35 cellular contexts compared by ENCODE assay signal in the genomic region with DNA sequence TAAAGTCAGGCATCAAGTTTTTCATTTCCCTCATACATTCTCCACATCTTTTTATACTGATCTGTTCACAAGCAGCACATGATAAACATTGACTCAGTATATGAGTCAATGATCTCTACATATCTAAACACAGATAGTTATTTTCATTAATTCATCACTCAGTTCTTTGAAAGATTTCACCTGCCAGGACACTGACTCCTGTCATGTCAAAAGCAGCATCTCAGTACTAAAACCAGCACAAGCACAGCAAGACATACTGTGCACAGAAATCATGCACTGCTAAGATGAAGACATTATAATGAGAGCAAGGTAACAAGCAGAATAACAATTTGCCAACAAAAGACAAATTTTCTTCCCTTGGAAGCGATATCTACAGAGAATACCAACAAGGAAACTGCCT.
"Had no signal": no experiment of that assay in that cellular context is flagged by ENCODE, and none has a peak within 500 bp of the region (broad histone marks: within the 10 kb centered on the region; RNA-seq: fewer than 3 reads in every experiment).

No MANE protein-coding gene starts in this region.

- DNase-seq: Karpas-422, Kasumi-1, MG63, MM.1S, MV-4-11, NCI-H1048, NCI-H1092, NCI-H1092 treated with DMSO at 0.1 percent for 48 hours, NCI-H1105, NCI-H1105 treated with DMSO at 0.1 percent for 48 hours, NCI-H1417, NCI-H1417 treated with DMSO at 0.1 percent for 48 hours, NCI-H1436, NCI-H1436 treated with DMSO at 0.1 percent for 48 hours, NCI-H146, NCI-H1694, NCI-H1694 treated with DMSO at 0.1 percent for 48 hours, NCI-H187, NCI-H187 treated with DMSO at 0.1 percent for 48 hours, NCI-H1930, NCI-H2029, NCI-H2029 treated with DMSO at 0.1 percent for 48 hours, NCI-H2081, NCI-H2081 treated with DMSO at 0.1 percent for 48 hours, NCI-H2107, NCI-H2171, NCI-H2171 treated with DMSO at 0.1 percent for 48 hours, NCI-H2227 treated with DMSO at 0.1 percent for 48 hours, NCI-H226, NCI-H345, NCI-H446, NCI-H446 treated with DMSO at 0.1 percent for 48 hours, NCI-H510A, NCI-H510A treated with DMSO at 0.1 percent for 48 hours had no signal

- H3K27ac ChIP-seq: KMS-11 had no signal

- H3K36me3 ChIP-seq: MG63 had no signal

- H3K9ac ChIP-seq: KMS-11 had no signal

- H3K4me2 ChIP-seq: KMS-11 had no signal

- H3K27me3 ChIP-seq: MG63 had no signal

- H3K9me3 ChIP-seq: MG63 had no signal

- H3K4me3 ChIP-seq: MG63 had no signal
